In genomic region chr13:70849267-70849666, GRCh38 we compare ENCODE assay signal across 16 cellular contexts.
"Had no signal": no experiment of that assay in that cellular context is flagged by ENCODE, and none has a peak within 500 bp of the region (broad histone marks: within the 10 kb centered on the region; RNA-seq: fewer than 3 reads in every experiment).

No MANE protein-coding gene starts in this region.

- H3K36me3 Mint-ChIP-seq: memory B cell had no signal

- H3K9me3 Mint-ChIP-seq: nephron progenitor cell had no signal

- H3K4me1 Mint-ChIP-seq: memory B cell, nephron progenitor cell, T-helper 17 cell had no signal

- H3K4me3 Mint-ChIP-seq: memory B cell; nephron progenitor cell; stimulated activated naive CD8-positive, alpha-beta T cell treated with anti-CD3 and anti-CD28 coated beads, Interleukin-15, Interleukin-2, amounts not matched to agents 100 ng/mL and 50 ng/mL, for 24 hours; T-helper 17 cell had no signal

- DNase-seq: activated CD4-positive, alpha-beta T cell treated with anti-CD3 and anti-CD28 coated beads, Interleukin-2, amount 50 U/mL, for 48 hours; activated naive CD4-positive, alpha-beta T cell; esophagus squamous epithelium; foreskin fibroblast; nephron progenitor cell; sigmoid colon; stimulated activated CD4-positive, alpha-beta T cell treated with anti-CD3 and anti-CD28 coated beads, Interleukin-12 subunit alpha, Interleukin-12 subunit beta, amount 100 ng/mL, for 4 hours; stimulated activated CD4-positive, alpha-beta T cell treated with anti-CD3 and anti-CD28 coated beads, Interleukin-2, amount 100 ng/mL, for 48 hours; T-helper 17 cell; testis; upper lobe of right lung had no signal

- H3K27ac ChIP-seq: cardiac muscle cell, esophagus squamous epithelium, sigmoid colon, testis, upper lobe of right lung had no signal

- H3K4me1 ChIP-seq: esophagus squamous epithelium, sigmoid colon, testis, upper lobe of right lung had no signal

- H3K27ac Mint-ChIP-seq: memory B cell; nephron progenitor cell; stimulated activated naive CD8-positive, alpha-beta T cell treated with anti-CD3 and anti-CD28 coated beads, Interleukin-15, Interleukin-2, amounts not matched to agents 100 ng/mL and 50 ng/mL, for 24 hours; T-helper 17 cell had no signal

- H3K9me3 ChIP-seq: esophagus squamous epithelium, sigmoid colon, testis, upper lobe of right lung had no signal

- H3K27me3 ChIP-seq: cardiac muscle cell, esophagus squamous epithelium, sigmoid colon, testis, upper lobe of right lung had no signal

- H3K27me3 Mint-ChIP-seq: memory B cell; stimulated activated naive CD8-positive, alpha-beta T cell treated with anti-CD3 and anti-CD28 coated beads, Interleukin-15, Interleukin-2, amounts not matched to agents 100 ng/mL and 50 ng/mL, for 24 hours; T-helper 17 cell had no signal

- H3K4me3 ChIP-seq: cardiac muscle cell, esophagus squamous epithelium, sigmoid colon, testis, upper lobe of right lung had no signal

- ATAC-seq: activated CD4-positive, CD25-positive, alpha-beta regulatory T cell treated with anti-CD3 and anti-CD28 coated beads, Interleukin-2, amount 50 U/mL, for 24 hours; left lobe of liver; T-helper 17 cell; upper lobe of right lung had no signal

- H3K36me3 ChIP-seq: cardiac muscle cell, esophagus squamous epithelium, sigmoid colon, upper lobe of right lung had no signal
